Comparison of ENCODE assay signal across 11 cellular contexts in the genomic region with DNA sequence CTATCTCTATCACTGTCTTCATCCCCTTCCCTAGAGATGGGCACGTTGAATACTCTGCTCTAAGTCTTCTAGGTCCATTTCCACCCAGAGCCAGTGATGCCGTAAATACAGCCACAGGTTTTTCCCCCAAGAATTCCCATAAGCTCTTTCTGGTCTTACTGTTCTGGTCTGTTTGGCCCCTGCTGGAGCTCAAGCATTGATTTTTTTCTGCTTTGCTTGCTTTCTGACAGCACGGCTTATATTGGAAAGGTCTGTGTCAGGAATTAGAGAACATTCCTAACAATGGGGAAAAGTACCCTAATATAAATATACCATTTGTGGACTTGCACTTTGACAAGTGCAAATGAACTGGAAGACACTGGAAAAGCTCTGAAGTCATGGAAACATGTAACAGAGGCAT.
"Had no signal": no experiment of that assay in that cellular context is flagged by ENCODE, and none has a peak within 500 bp of the region (broad histone marks: within the 10 kb centered on the region; RNA-seq: fewer than 3 reads in every experiment).

No MANE protein-coding gene starts in this region.

- H3K27ac ChIP-seq: GM23248 had no signal

- ATAC-seq: GM23338, HCT116 had no signal

- H2AFZ ChIP-seq: GM23248, GM23338 had no signal

- H3K9me3 ChIP-seq: HAP-1 had no signal

- H3K9ac ChIP-seq: GM23248 had no signal

- DNase-seq: GM23248, GOT3, H7, H9, HCEC 1CT, HFFc6 had no signal

- H3K4me3 ChIP-seq: GM23248, GM23338, HAP-1 had no signal

- H3K4me2 ChIP-seq: GM23338 had no signal

- FAIRE-seq: H1, H54 had no signal

- H3K4me1 ChIP-seq: HAP-1 had no signal

- H3K36me3 ChIP-seq: HAP-1 had no signal
